10 cellular contexts compared by ENCODE assay signal in the genomic region with DNA sequence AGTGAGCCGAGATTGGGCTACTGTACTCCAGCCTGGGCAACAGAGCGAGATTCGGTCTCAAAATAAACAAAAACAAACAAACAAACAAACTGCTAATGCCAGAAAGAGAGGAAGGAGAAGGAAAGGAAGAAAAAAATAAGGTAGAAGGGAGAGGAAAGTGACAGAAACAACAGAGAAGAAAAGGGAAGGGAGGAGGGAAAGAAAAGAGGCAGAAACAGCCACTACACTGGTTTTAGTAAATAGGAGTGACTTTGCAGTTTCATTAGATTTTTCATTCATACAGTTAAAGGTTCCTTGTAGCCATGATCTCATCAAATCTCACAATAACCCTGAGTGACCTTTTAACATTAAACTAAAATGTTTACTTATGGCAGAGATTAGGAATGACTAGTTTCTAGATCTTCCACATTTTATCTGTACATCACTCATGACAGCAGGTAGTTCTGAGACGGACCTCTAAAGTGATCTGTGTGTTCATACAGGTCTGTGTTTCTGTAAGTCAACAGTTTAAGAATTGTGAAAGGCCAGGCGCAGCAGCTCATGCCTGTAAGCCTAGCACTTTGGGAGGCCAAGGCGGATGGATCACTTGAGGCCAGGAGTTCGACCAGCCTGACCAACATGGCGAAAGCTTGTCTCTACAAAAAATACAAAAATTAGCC.
DNase-seq lines count a peak whose midpoint lies in the region; ATAC-seq and TF ChIP-seq lines count a peak whose summit lies in the region.
"Had no signal": no experiment of that assay in that cellular context is flagged by ENCODE, and none has a peak within 500 bp of the region (broad histone marks: within the 10 kb centered on the region; RNA-seq: fewer than 3 reads in every experiment).

No MANE protein-coding gene starts in this region.

- no peak for TF ChIP-seq POLR2A in upper lobe of left lung (IDR thresholded peaks at IDR 0.05)

- H3K27me3 Mint-ChIP-seq in activated naive CD4-positive, alpha-beta T cell treated with anti-CD3 and anti-CD28 coated beads, Interleukin-2, amount 10 ng/mL, durations not matched to agents 7 days and 5 days = no peaks in the 10 kb centered on the region
- H3K27me3 Mint-ChIP-seq in activated CD8-positive, alpha-beta T cell treated with anti-CD3 and anti-CD28 coated beads, Interleukin-2, amount 10 ng/mL, durations not matched to agents 7 days and 5 days (ENCODE audit: low read depth) = no peaks in the 10 kb centered on the region

- H3K9ac ChIP-seq in liver (ENCODE audit: low read depth in 1 of 2, low read length in 2 of 2) = no peak overlapping the region

- WGBS in liver = 66% methylated on average over 8 of the region's 8 CpGs
- WGBS in upper lobe of left lung, 2 donors = 80 to 90% methylated on average over 8 of the region's 8 CpGs

- H3K4me3 ChIP-seq in liver (ENCODE audit: low read depth in 1 of 3, low read length in 3 of 3) = no peak overlapping the region
- H3K4me3 ChIP-seq in upper lobe of left lung = no peak overlapping the region
- H3K4me3 ChIP-seq: prostate gland had no signal

- CTCF ChIA-PET in activated naive CD4-positive, alpha-beta T cell treated with anti-CD3 and anti-CD28 coated beads, Interleukin-2, amount 10 ng/mL, durations not matched to agents 7 days and 5 days (lab: Charles Lee) = interaction anchor here (0.6 to 1.8 kb wide), 2 partner anchors 28 to 50 kb away, joined by 3 to 5 read pairs; no protein-coding TSS in a partner anchor
- CTCF ChIA-PET in activated CD8-positive, alpha-beta T cell treated with anti-CD3 and anti-CD28 coated beads, Interleukin-2, amount 10 ng/mL, durations not matched to agents 7 days and 5 days (lab: Charles Lee) = interaction anchor here (2.5 kb wide), 1 partner anchor 28 kb away, joined by 6 read pairs; no protein-coding TSS in a partner anchor

- H3K27ac Mint-ChIP-seq in activated naive CD4-positive, alpha-beta T cell treated with anti-CD3 and anti-CD28 coated beads, Interleukin-2, amount 10 ng/mL, durations not matched to agents 7 days and 5 days = peak overlapping the region; percentile 87
- peak overlapping the region; percentile 70 for H3K27ac Mint-ChIP-seq in activated CD8-positive, alpha-beta T cell treated with anti-CD3 and anti-CD28 coated beads, Interleukin-2, amount 10 ng/mL, durations not matched to agents 7 days and 5 days

- H3K4me1 ChIP-seq in liver (ENCODE audit: control insufficient read depth in 4 of 4, insufficient read depth in 4 of 4, low read length in 3 of 4) = peaks cover 16 to 42% (median 33%) of the 10 kb centered on the region in 4 donors
- H3K4me1 ChIP-seq in upper lobe of left lung = peaks cover 62 to 71% (median 67%) of the 10 kb centered on the region in 4 donors

- TF ChIP-seq EP300 in upper lobe of left lung (IDR thresholded peaks at IDR 0.05) = no peak

- ATAC-seq in activated CD8-positive, alpha-beta T cell treated with anti-CD3 and anti-CD28 coated beads, Interleukin-2, amount 10 ng/mL, durations not matched to agents 7 days and 5 days = no peak
- ATAC-seq in upper lobe of left lung (ENCODE audit: low FRiP score in 2 of 2) (no peak), GM21576 (IDR thresholded peaks at IDR 0.05; ENCODE audit: unreplicated experiment) (no peak), HG03442 (IDR thresholded peaks at IDR 0.05; ENCODE audit: unreplicated experiment) (no peak)

- no peak for DNase-seq in activated naive CD4-positive, alpha-beta T cell treated with anti-CD3 and anti-CD28 coated beads, Interleukin-2, amount 10 ng/mL, durations not matched to agents 7 days and 5 days
- DNase-seq in activated naive CD4-positive, alpha-beta T cell (lab: John Stamatoyannopoulos, UW) = no peak
- DNase-seq in activated CD8-positive, alpha-beta T cell treated with anti-CD3 and anti-CD28 coated beads, Interleukin-2, amount 10 ng/mL, durations not matched to agents 7 days and 5 days = no peak
- DNase-seq in upper lobe of left lung (no peak), putamen (ENCODE audit: low spot score) (no peak)
- DNase-seq: NCI-H1694 treated with DMSO at 0.1 percent for 48 hours had no signal

- no peaks in the 10 kb centered on the region for H3K9me3 Mint-ChIP-seq in activated naive CD4-positive, alpha-beta T cell treated with anti-CD3 and anti-CD28 coated beads, Interleukin-2, amount 10 ng/mL, durations not matched to agents 7 days and 5 days
- no peaks in the 10 kb centered on the region for H3K9me3 Mint-ChIP-seq in activated CD8-positive, alpha-beta T cell treated with anti-CD3 and anti-CD28 coated beads, Interleukin-2, amount 10 ng/mL, durations not matched to agents 7 days and 5 days (ENCODE audit: insufficient read depth)

- no peaks in the 10 kb centered on the region for H3K27me3 ChIP-seq in liver (ENCODE audit: control insufficient read depth in 4 of 4, insufficient read depth in 4 of 4, low read length in 3 of 4)
- no peaks in the 10 kb centered on the region for H3K27me3 ChIP-seq in upper lobe of left lung

- H3K9me3 ChIP-seq in liver (ENCODE audit: control insufficient read depth in 4 of 4, low read length in 3 of 4) (no peaks in the 10 kb centered on the region), upper lobe of left lung (no peaks in the 10 kb centered on the region)
- H3K9me3 ChIP-seq: prostate gland had no signal

- H3K27ac ChIP-seq in liver (ENCODE audit: low read depth in 1 of 2, low read length in 2 of 2) = peak overlapping the region; percentile 27 to 45
- H3K27ac ChIP-seq in upper lobe of left lung = peak overlapping the region; percentile 39 to 67 (median 62)
- H3K27ac ChIP-seq: prostate gland had no signal

- no peak overlapping the region for H3K4me3 Mint-ChIP-seq in activated naive CD4-positive, alpha-beta T cell treated with anti-CD3 and anti-CD28 coated beads, Interleukin-2, amount 10 ng/mL, durations not matched to agents 7 days and 5 days
- no peak overlapping the region for H3K4me3 Mint-ChIP-seq in activated CD8-positive, alpha-beta T cell treated with anti-CD3 and anti-CD28 coated beads, Interleukin-2, amount 10 ng/mL, durations not matched to agents 7 days and 5 days

- peaks cover 54% of the 10 kb centered on the region for H3K36me3 Mint-ChIP-seq in activated naive CD4-positive, alpha-beta T cell treated with anti-CD3 and anti-CD28 coated beads, Interleukin-2, amount 10 ng/mL, durations not matched to agents 7 days and 5 days
- H3K36me3 Mint-ChIP-seq in activated CD8-positive, alpha-beta T cell treated with anti-CD3 and anti-CD28 coated beads, Interleukin-2, amount 10 ng/mL, durations not matched to agents 7 days and 5 days (ENCODE audit: low read depth) = peaks cover 57% of the 10 kb centered on the region

- peak in 1 of 2 donors; percentile 25 for TF ChIP-seq RAD21 in liver (IDR thresholded peaks at IDR 0.05)

- POLR2A ChIA-PET in activated CD8-positive, alpha-beta T cell treated with anti-CD3 and anti-CD28 coated beads, Interleukin-2, amount 10 ng/mL, durations not matched to agents 7 days and 5 days (lab: Charles Lee) = interaction anchor here (0.9 to 1.0 kb wide), 2 partner anchors 12 to 16 kb away, joined by 3 to 6 read pairs; no protein-coding TSS in a partner anchor

- H3K36me3 ChIP-seq in liver (ENCODE audit: control insufficient read depth in 4 of 4, insufficient read depth in 3 of 4, low read depth in 1 of 4, low read length in 3 of 4) (peaks cover 0 to 7% (median 0%) of the 10 kb centered on the region in 4 donors), upper lobe of left lung (peaks cover 0 to 15% (median 3%) of the 10 kb centered on the region in 4 donors)
- H3K36me3 ChIP-seq: prostate gland had no signal

- TF ChIP-seq CTCF in liver (IDR thresholded peaks at IDR 0.05; ENCODE audit: low read depth, low read length, missing input control) = no peak
- no peak for TF ChIP-seq CTCF in upper lobe of left lung (IDR thresholded peaks at IDR 0.05)

- peaks cover 86% of the 10 kb centered on the region for H3K4me1 Mint-ChIP-seq in activated naive CD4-positive, alpha-beta T cell treated with anti-CD3 and anti-CD28 coated beads, Interleukin-2, amount 10 ng/mL, durations not matched to agents 7 days and 5 days
- H3K4me1 Mint-ChIP-seq in activated CD8-positive, alpha-beta T cell treated with anti-CD3 and anti-CD28 coated beads, Interleukin-2, amount 10 ng/mL, durations not matched to agents 7 days and 5 days (ENCODE audit: low read depth) = peaks cover 80% of the 10 kb centered on the region

TF ChIP-seq in liver, 16 proteins besides CTCF, POLR2A, EP300 and RAD21:
- TF ChIP-seq, protein P1, sequence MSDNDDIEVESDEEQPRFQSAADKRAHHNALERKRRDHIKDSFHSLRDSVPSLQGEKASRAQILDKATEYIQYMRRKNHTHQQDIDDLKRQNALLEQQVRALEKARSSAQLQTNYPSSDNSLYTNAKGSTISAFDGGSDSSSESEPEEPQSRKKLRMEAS (IDR thresholded peaks at IDR 0.05) = no peak
- TF ChIP-seq, protein P2, sequence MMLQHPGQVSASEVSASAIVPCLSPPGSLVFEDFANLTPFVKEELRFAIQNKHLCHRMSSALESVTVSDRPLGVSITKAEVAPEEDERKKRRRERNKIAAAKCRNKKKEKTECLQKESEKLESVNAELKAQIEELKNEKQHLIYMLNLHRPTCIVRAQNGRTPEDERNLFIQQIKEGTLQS (IDR thresholded peaks at IDR 0.05) = no peak
- TF ChIP-seq FOXA1 (IDR thresholded peaks at IDR 0.05) = no peak
- TF ChIP-seq HNF4A (conservative IDR thresholded peaks at IDR 0.05) = peak; percentile 27 to 29
- TF ChIP-seq RXRA (IDR thresholded peaks at IDR 0.05) = peak; percentile 18 to 54
- TF ChIP-seq SP1 (IDR thresholded peaks at IDR 0.05) = peak; percentile 33
- no peak for TF ChIP-seq HNF4G (IDR thresholded peaks at IDR 0.05)
- no peak for TF ChIP-seq FOXA2 (IDR thresholded peaks at IDR 0.05)
- TF ChIP-seq JUND (IDR thresholded peaks at IDR 0.05) = no peak
